1 cellular context compared by ENCODE assay signal in genomic region chr21:42460391-42461184, GRCh38.
A peak's percentile ranks its signal among the peaks of the same experiment; 100 is the strongest.
TF ChIP-seq lines count a peak whose summit lies in the region.

No MANE protein-coding gene starts in this region.

TF ChIP-seq in GM12878, 131 proteins besides CTCF, POLR2A, EP300 and RAD21 (continued from another document):
- TF ChIP-seq MEF2A (IDR thresholded peaks at IDR 0.05; ENCODE audit: insufficient read depth, low read depth, low read length) (0 out of 2 replicates have a peak, but pooled peaks have one; percentile 9), JUND (IDR thresholded peaks at IDR 0.05; ENCODE audit: low read depth, low read length) (0 out of 2 replicates have a peak, but pooled peaks have one; percentile 5), IRF4 (IDR thresholded peaks at IDR 0.05; ENCODE audit: low read depth, low read length) (no peak), MLLT1 (IDR thresholded peaks at IDR 0.05) (peak; percentile 71), CEBPB (IDR thresholded peaks at IDR 0.05; ENCODE audit: borderline replicate concordance in 1 of 2, low read depth in 2 of 2, low read length in 2 of 2) (no peak), ZNF207 (IDR thresholded peaks at IDR 0.05; ENCODE audit: borderline replicate concordance) (0 out of 2 replicates have a peak, but pooled peaks have one; percentile 36), SUPT20H (IDR thresholded peaks at IDR 0.05; ENCODE audit: borderline replicate concordance, control insufficient read depth, low read depth, low read length) (no peak), STAT3 (IDR thresholded peaks at IDR 0.05; ENCODE audit: low read depth, low read length) (no peak), ASH2L (IDR thresholded peaks at IDR 0.05; ENCODE audit: borderline replicate concordance, low read depth) (no peak), E2F4 (IDR thresholded peaks at IDR 0.05; ENCODE audit: low read depth, low read length) (no peak), YBX1 (IDR thresholded peaks at IDR 0.05) (no peak), SRF (IDR thresholded peaks at IDR 0.05; ENCODE audit: low read depth in 2 of 2, low read length in 2 of 2) (0 out of 4 replicates have a peak, but pooled peaks of 1 of the 2 experiments have one; percentile 6)
- TF ChIP-seq, protein P1, sequence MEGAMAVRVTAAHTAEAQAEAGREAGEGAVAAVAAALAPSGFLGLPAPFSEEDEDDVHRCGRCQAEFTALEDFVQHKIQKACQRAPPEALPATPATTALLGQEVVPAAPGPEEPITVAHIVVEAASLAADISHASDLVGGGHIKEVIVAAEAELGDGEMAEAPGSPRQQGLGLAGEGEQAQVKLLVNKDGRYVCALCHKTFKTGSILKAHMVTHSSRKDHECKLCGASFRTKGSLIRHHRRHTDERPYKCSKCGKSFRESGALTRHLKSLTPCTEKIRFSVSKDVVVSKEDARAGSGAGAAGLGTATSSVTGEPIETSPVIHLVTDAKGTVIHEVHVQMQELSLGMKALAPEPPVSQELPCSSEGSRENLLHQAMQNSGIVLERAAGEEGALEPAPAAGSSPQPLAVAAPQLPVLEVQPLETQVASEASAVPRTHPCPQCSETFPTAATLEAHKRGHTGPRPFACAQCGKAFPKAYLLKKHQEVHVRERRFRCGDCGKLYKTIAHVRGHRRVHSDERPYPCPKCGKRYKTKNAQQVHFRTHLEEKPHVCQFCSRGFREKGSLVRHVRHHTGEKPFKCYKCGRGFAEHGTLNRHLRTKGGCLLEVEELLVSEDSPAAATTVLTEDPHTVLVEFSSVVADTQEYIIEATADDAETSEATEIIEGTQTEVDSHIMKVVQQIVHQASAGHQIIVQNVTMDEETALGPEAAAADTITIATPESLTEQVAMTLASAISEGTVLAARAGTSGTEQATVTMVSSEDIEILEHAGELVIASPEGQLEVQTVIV (IDR thresholded peaks at IDR 0.05; ENCODE audit: borderline replicate concordance, partially characterized antibody) = no peak
- TF ChIP-seq, protein P2, sequence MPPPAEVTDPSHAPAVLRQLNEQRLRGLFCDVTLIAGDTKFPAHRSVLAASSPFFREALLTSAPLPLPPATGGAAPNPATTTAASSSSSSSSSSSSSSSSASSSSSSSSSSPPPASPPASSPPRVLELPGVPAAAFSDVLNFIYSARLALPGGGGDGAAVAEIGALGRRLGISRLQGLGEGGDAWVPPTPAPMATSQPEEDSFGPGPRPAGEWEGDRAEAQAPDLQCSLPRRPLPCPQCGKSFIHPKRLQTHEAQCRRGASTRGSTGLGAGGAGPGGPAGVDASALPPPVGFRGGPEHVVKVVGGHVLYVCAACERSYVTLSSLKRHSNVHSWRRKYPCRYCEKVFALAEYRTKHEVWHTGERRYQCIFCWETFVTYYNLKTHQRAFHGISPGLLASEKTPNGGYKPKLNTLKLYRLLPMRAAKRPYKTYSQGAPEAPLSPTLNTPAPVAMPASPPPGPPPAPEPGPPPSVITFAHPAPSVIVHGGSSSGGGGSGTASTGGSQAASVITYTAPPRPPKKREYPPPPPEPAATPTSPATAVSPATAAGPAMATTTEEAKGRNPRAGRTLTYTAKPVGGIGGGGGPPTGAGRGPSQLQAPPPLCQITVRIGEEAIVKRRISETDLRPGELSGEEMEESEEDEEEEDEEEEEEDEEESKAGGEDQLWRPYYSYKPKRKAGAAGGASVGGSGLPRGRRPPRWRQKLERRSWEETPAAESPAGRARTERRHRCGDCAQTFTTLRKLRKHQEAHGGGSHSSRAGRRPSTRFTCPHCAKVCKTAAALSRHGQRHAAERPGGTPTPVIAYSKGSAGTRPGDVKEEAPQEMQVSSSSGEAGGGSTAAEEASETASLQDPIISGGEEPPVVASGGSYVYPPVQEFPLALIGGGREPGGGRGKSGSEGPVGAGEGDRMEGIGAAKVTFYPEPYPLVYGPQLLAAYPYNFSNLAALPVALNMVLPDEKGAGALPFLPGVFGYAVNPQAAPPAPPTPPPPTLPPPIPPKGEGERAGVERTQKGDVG (CRISPR knock-in tag; IDR thresholded peaks at IDR 0.05) = no peak
- TF ChIP-seq, protein P3, sequence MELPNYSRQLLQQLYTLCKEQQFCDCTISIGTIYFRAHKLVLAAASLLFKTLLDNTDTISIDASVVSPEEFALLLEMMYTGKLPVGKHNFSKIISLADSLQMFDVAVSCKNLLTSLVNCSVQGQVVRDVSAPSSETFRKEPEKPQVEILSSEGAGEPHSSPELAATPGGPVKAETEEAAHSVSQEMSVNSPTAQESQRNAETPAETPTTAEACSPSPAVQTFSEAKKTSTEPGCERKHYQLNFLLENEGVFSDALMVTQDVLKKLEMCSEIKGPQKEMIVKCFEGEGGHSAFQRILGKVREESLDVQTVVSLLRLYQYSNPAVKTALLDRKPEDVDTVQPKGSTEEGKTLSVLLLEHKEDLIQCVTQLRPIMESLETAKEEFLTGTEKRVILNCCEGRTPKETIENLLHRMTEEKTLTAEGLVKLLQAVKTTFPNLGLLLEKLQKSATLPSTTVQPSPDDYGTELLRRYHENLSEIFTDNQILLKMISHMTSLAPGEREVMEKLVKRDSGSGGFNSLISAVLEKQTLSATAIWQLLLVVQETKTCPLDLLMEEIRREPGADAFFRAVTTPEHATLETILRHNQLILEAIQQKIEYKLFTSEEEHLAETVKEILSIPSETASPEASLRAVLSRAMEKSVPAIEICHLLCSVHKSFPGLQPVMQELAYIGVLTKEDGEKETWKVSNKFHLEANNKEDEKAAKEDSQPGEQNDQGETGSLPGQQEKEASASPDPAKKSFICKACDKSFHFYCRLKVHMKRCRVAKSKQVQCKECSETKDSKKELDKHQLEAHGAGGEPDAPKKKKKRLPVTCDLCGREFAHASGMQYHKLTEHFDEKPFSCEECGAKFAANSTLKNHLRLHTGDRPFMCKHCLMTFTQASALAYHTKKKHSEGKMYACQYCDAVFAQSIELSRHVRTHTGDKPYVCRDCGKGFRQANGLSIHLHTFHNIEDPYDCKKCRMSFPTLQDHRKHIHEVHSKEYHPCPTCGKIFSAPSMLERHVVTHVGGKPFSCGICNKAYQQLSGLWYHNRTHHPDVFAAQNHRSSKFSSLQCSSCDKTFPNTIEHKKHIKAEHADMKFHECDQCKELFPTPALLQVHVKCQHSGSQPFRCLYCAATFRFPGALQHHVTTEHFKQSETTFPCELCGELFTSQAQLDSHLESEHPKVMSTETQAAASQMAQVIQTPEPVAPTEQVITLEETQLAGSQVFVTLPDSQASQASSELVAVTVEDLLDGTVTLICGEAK (IDR thresholded peaks at IDR 0.05; ENCODE audit: borderline replicate concordance) = peak; percentile 43; the same call in 1 of the 2 replicates
- TF ChIP-seq, protein P4, sequence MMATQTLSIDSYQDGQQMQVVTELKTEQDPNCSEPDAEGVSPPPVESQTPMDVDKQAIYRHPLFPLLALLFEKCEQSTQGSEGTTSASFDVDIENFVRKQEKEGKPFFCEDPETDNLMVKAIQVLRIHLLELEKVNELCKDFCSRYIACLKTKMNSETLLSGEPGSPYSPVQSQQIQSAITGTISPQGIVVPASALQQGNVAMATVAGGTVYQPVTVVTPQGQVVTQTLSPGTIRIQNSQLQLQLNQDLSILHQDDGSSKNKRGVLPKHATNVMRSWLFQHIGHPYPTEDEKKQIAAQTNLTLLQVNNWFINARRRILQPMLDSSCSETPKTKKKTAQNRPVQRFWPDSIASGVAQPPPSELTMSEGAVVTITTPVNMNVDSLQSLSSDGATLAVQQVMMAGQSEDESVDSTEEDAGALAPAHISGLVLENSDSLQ (IDR thresholded peaks at IDR 0.05) = peak; percentile 6; the same call in 1 of the 2 replicates
